ENCODE assay signal across 1 cellular context in the genomic region with DNA sequence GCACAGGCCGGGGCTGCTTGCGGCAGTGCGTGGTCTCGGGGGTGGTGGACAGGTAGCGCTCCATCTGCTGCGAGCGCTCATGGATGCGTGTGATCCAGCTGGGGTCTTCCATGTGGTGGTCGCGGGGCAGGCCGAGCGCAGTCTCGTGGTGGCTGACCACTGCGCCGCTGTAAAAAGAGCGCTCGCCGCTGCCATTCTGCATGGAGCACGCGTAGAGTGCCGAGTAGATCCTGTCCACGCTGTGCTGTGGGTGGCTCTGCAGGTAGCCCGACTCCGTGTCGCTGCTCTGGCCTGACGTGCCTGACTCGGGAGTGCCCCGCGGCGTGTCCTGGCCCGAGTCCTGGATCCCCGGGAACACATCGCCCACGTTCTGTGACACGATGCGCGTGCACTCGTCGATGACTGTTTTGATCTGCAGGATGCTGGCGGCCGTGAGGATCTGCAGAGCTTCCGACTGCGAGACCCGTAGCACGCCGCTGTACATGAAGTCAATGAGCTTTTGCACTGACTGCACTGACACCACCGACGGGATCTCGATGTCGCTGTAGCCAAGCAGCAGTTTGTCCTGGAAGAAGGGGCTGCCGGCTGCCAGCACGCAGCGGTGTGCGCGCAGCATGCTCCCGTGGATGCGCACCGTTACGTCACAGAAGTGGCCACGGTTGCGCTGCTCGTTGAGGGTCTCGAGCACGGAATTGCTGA.
TF ChIP-seq lines count a peak whose summit lies in the region.

No MANE protein-coding gene starts in this region.

TF ChIP-seq in H1, 55 proteins besides CTCF, POLR2A, EP300 and RAD21 (continued from another document):
- TF ChIP-seq POLR2AphosphoS5 (IDR thresholded peaks at IDR 0.05; ENCODE audit: low read depth, low read length) (no peak), HDAC6 (IDR thresholded peaks at IDR 0.05; ENCODE audit: low read depth, low read length) (no peak)
- TF ChIP-seq, protein P1, sequence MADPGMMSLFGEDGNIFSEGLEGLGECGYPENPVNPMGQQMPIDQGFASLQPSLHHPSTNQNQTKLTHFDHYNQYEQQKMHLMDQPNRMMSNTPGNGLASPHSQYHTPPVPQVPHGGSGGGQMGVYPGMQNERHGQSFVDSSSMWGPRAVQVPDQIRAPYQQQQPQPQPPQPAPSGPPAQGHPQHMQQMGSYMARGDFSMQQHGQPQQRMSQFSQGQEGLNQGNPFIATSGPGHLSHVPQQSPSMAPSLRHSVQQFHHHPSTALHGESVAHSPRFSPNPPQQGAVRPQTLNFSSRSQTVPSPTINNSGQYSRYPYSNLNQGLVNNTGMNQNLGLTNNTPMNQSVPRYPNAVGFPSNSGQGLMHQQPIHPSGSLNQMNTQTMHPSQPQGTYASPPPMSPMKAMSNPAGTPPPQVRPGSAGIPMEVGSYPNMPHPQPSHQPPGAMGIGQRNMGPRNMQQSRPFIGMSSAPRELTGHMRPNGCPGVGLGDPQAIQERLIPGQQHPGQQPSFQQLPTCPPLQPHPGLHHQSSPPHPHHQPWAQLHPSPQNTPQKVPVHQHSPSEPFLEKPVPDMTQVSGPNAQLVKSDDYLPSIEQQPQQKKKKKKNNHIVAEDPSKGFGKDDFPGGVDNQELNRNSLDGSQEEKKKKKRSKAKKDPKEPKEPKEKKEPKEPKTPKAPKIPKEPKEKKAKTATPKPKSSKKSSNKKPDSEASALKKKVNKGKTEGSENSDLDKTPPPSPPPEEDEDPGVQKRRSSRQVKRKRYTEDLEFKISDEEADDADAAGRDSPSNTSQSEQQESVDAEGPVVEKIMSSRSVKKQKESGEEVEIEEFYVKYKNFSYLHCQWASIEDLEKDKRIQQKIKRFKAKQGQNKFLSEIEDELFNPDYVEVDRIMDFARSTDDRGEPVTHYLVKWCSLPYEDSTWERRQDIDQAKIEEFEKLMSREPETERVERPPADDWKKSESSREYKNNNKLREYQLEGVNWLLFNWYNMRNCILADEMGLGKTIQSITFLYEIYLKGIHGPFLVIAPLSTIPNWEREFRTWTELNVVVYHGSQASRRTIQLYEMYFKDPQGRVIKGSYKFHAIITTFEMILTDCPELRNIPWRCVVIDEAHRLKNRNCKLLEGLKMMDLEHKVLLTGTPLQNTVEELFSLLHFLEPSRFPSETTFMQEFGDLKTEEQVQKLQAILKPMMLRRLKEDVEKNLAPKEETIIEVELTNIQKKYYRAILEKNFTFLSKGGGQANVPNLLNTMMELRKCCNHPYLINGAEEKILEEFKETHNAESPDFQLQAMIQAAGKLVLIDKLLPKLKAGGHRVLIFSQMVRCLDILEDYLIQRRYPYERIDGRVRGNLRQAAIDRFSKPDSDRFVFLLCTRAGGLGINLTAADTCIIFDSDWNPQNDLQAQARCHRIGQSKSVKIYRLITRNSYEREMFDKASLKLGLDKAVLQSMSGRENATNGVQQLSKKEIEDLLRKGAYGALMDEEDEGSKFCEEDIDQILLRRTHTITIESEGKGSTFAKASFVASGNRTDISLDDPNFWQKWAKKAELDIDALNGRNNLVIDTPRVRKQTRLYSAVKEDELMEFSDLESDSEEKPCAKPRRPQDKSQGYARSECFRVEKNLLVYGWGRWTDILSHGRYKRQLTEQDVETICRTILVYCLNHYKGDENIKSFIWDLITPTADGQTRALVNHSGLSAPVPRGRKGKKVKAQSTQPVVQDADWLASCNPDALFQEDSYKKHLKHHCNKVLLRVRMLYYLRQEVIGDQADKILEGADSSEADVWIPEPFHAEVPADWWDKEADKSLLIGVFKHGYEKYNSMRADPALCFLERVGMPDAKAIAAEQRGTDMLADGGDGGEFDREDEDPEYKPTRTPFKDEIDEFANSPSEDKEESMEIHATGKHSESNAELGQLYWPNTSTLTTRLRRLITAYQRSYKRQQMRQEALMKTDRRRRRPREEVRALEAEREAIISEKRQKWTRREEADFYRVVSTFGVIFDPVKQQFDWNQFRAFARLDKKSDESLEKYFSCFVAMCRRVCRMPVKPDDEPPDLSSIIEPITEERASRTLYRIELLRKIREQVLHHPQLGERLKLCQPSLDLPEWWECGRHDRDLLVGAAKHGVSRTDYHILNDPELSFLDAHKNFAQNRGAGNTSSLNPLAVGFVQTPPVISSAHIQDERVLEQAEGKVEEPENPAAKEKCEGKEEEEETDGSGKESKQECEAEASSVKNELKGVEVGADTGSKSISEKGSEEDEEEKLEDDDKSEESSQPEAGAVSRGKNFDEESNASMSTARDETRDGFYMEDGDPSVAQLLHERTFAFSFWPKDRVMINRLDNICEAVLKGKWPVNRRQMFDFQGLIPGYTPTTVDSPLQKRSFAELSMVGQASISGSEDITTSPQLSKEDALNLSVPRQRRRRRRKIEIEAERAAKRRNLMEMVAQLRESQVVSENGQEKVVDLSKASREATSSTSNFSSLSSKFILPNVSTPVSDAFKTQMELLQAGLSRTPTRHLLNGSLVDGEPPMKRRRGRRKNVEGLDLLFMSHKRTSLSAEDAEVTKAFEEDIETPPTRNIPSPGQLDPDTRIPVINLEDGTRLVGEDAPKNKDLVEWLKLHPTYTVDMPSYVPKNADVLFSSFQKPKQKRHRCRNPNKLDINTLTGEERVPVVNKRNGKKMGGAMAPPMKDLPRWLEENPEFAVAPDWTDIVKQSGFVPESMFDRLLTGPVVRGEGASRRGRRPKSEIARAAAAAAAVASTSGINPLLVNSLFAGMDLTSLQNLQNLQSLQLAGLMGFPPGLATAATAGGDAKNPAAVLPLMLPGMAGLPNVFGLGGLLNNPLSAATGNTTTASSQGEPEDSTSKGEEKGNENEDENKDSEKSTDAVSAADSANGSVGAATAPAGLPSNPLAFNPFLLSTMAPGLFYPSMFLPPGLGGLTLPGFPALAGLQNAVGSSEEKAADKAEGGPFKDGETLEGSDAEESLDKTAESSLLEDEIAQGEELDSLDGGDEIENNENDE (IDR thresholded peaks at IDR 0.05; ENCODE audit: insufficient replicate concordance, low read length), result no peak
